10 cellular contexts compared by ENCODE assay signal in genomic region chr2:24365051-24365450, GRCh38. TPM values are rescaled to one million over a fixed set of nuclear protein-coding genes. Genes with fewer than 3 reads are reported as not detected.
A peak's percentile ranks its signal among the peaks of the same experiment; 100 is the strongest.
DNase-seq lines count a peak whose midpoint lies in the region; ATAC-seq and TF ChIP-seq lines count a peak whose summit lies in the region.
"Had no signal": no experiment of that assay in that cellular context is flagged by ENCODE, and none has a peak within 500 bp of the region (broad histone marks: within the 10 kb centered on the region; RNA-seq: fewer than 3 reads in every experiment).

No MANE protein-coding gene starts in this region.

- H2AFZ ChIP-seq in mesenchymal stem cell (ENCODE audit: low read depth, low read length): no peak overlapping the region

- H3K27ac ChIP-seq in mesenchymal stem cell (ENCODE audit: low read length, poor library complexity, severe bottlenecking): peak overlapping the region; percentile 25

- no peak overlapping the region for H2BK15ac ChIP-seq in mesenchymal stem cell (ENCODE audit: low read depth, poor library complexity, severe bottlenecking)

- H2BK5ac ChIP-seq in mesenchymal stem cell (ENCODE audit: low read depth, low read length, poor library complexity, severe bottlenecking): no peak overlapping the region

- H3K4me2 ChIP-seq in mesenchymal stem cell (ENCODE audit: low read length, poor library complexity, severe bottlenecking): no peak overlapping the region

- peaks cover 2% of the 10 kb centered on the region for H3K79me1 ChIP-seq in mesenchymal stem cell (replicated peaks; ENCODE audit: low read length, poor library complexity, severe bottlenecking)

- H4K91ac ChIP-seq in mesenchymal stem cell (ENCODE audit: low read length): no peak overlapping the region

- no peaks in the 10 kb centered on the region for H3K27me3 Mint-ChIP-seq in activated T-helper 17 cell treated with anti-CD3 and anti-CD28 coated beads, Interleukin-2, amount 50 U/mL, for 72 hours
- H3K27me3 Mint-ChIP-seq: CD4-positive, alpha-beta memory T cell had no signal

- peak; percentile 32 for DNase-seq in AG20443 (ENCODE audit: low spot score)
- DNase-seq in NCI-H1092 (lab: John Stamatoyannopoulos, UW): peak; percentile 48
- peak; percentile 22 for DNase-seq in choroid plexus epithelial cell (ENCODE audit: low read depth)
- no peak for DNase-seq in mesenchymal stem cell
- DNase-seq in amniotic stem cell (lab: John Stamatoyannopoulos, UW): no peak
- no peak for DNase-seq in SKM-1 treated with dmso at 0.1 percent for 144 hours (lab: John Stamatoyannopoulos, UW; ENCODE audit: unreplicated experiment)
- DNase-seq in RKO (ENCODE audit: low spot score): no peak
- DNase-seq: activated naive CD8-positive, alpha-beta T cell treated with anti-CD3 and anti-CD28 coated beads, Interleukin-2, amount 10 ng/mL, durations not matched to agents 7 days and 5 days; CD4-positive, alpha-beta memory T cell had no signal

- H3K36me3 ChIP-seq in mesenchymal stem cell (ENCODE audit: control insufficient read depth in 1 of 2, insufficient read depth in 2 of 2, low read depth in 1 of 2, low read length in 2 of 2): no peaks in the 10 kb centered on the region

- no peak overlapping the region for H2AK5ac ChIP-seq in mesenchymal stem cell (ENCODE audit: low read length, severe bottlenecking)

- no peaks in the 10 kb centered on the region for H3K27me3 ChIP-seq in mesenchymal stem cell (ENCODE audit: control insufficient read depth in 1 of 2, insufficient read depth in 1 of 2, low read length in 2 of 2)

- TF ChIP-seq CTCF in choroid plexus epithelial cell (conservative IDR thresholded peaks at IDR 0.05; ENCODE audit: low read depth, low read length): no peak

- peaks cover 8% of the 10 kb centered on the region for H3K4me1 ChIP-seq in mesenchymal stem cell (ENCODE audit: control insufficient read depth, insufficient read depth, low read depth, low read length)

- H3K9me3 Mint-ChIP-seq in activated T-helper 17 cell treated with anti-CD3 and anti-CD28 coated beads, Interleukin-2, amount 50 U/mL, for 72 hours: no peaks in the 10 kb centered on the region
- H3K9me3 Mint-ChIP-seq: activated naive CD8-positive, alpha-beta T cell treated with anti-CD3 and anti-CD28 coated beads, Interleukin-2, amount 10 ng/mL, durations not matched to agents 7 days and 5 days had no signal

- no peak overlapping the region for H2BK12ac ChIP-seq in mesenchymal stem cell (ENCODE audit: low read length in 2 of 2)

- H3K4me3 Mint-ChIP-seq in activated T-helper 17 cell treated with anti-CD3 and anti-CD28 coated beads, Interleukin-2, amount 50 U/mL, for 72 hours: no peak overlapping the region
- H3K4me3 Mint-ChIP-seq: activated naive CD8-positive, alpha-beta T cell treated with anti-CD3 and anti-CD28 coated beads, Interleukin-2, amount 10 ng/mL, durations not matched to agents 7 days and 5 days; CD4-positive, alpha-beta memory T cell had no signal

- H3K9me3 ChIP-seq in mesenchymal stem cell (ENCODE audit: control insufficient read depth, low read length): no peaks in the 10 kb centered on the region

- no peaks in the 10 kb centered on the region for H3K4me1 Mint-ChIP-seq in activated T-helper 17 cell treated with anti-CD3 and anti-CD28 coated beads, Interleukin-2, amount 50 U/mL, for 72 hours

- no peak overlapping the region for H3K27ac Mint-ChIP-seq in activated T-helper 17 cell treated with anti-CD3 and anti-CD28 coated beads, Interleukin-2, amount 50 U/mL, for 72 hours
- H3K27ac Mint-ChIP-seq: activated naive CD8-positive, alpha-beta T cell treated with anti-CD3 and anti-CD28 coated beads, Interleukin-2, amount 10 ng/mL, durations not matched to agents 7 days and 5 days had no signal

- no peak overlapping the region for H2BK120ac ChIP-seq in mesenchymal stem cell (ENCODE audit: low read depth, low read length)

- H3K4me3 ChIP-seq in choroid plexus epithelial cell (ENCODE audit: low read depth, low read length) (no peak overlapping the region), mesenchymal stem cell (ENCODE audit: insufficient read depth in 1 of 2, low read depth in 1 of 2, low read length in 2 of 2) (no peak overlapping the region)

- no peak overlapping the region for H3K4ac ChIP-seq in mesenchymal stem cell (ENCODE audit: low read depth in 1 of 2, low read length in 2 of 2)

- H3K23ac ChIP-seq in mesenchymal stem cell (ENCODE audit: low read length in 2 of 2): no peak overlapping the region

- no peak overlapping the region for H4K8ac ChIP-seq in mesenchymal stem cell (ENCODE audit: low read length)

- ATAC-seq in activated T-helper 17 cell treated with anti-CD3 and anti-CD28 coated beads, Interleukin-2, amount 50 U/mL, for 72 hours (replicated peaks): no peak

- WGBS in mesenchymal stem cell: 78% methylated on average over 6 of the region's 7 CpGs

- no peak overlapping the region for H3K14ac ChIP-seq in mesenchymal stem cell (ENCODE audit: low read length in 2 of 2)

- H3K9ac ChIP-seq in mesenchymal stem cell (ENCODE audit: low read length): no peak overlapping the region

- H3K18ac ChIP-seq in mesenchymal stem cell (ENCODE audit: low read depth in 1 of 2, low read length in 2 of 2): no peak overlapping the region

- no peaks in the 10 kb centered on the region for H3K36me3 Mint-ChIP-seq in activated T-helper 17 cell treated with anti-CD3 and anti-CD28 coated beads, Interleukin-2, amount 50 U/mL, for 72 hours (ENCODE audit: low read depth)
- H3K36me3 Mint-ChIP-seq: activated naive CD8-positive, alpha-beta T cell treated with anti-CD3 and anti-CD28 coated beads, Interleukin-2, amount 10 ng/mL, durations not matched to agents 7 days and 5 days had no signal

RNA-seq across cellular contexts. Expression of gene ITSN2, which starts 4.7 kb away (rescaled TPM):
- 16.9 TPM for polyA plus RNA-seq in mesenchymal stem cell (2013, experiment 1 of 2)
- polyA plus RNA-seq in mesenchymal stem cell (2013, experiment 2 of 2): 16.9 TPM
- total RNA-seq in activated T-helper 17 cell treated with anti-CD3 and anti-CD28 coated beads, Interleukin-2, amount 50 U/mL, for 72 hours: 10 to 100 TPM; 45.6 to 64.6 TPM

Comparison
In these comparisons a context has a peak if more than half of its experiments do, and no peak if none do; other contexts are left out.
1. DNase-seq: peak in AG20443 (single experiment), NCI-H1092 (single experiment) and choroid plexus epithelial cell (single experiment); none in mesenchymal stem cell (single experiment), amniotic stem cell (single experiment), SKM-1 treated with dmso at 0.1 percent for 144 hours (single experiment) and RKO (single experiment).